1 cellular context compared by ENCODE assay signal in the genomic region with DNA sequence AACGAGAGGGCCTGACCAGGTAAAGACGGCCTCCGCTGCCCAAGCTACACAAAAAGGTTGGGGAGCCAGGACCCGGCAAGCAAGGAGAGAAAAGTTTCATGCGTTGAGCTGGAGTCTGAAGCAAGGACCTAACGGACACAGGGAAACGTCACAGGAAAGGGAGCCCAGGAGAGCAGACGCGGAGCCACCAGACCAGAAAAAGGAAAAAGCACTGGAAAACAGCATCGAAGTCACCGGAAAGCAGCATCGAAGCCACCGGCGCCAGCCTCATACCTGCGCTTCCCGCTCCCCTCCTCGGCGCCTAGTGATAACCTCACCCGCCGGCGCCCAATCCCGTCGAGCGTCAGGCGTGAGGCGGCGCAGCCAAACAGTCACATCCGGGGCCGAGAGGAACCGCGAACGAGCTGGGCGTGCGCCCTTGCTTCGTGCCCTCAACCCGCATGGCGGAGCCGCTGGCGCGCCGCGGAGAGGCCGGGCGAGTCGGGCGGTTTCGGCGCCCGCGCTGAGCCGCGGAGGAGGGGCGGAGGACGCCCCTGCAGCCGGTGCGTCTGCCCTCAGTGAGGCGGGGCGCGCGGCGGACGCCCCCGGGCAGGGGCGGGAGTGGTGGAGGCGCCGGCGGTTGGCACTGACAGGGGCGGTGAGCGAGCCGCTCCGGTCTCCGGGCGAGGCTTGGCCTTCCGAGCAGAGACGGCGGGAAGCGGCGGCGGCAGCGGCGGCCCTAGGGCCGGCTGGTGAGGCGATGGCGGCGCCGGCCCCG.
TF ChIP-seq lines count a peak whose summit lies in the region.

A gene with protein sequence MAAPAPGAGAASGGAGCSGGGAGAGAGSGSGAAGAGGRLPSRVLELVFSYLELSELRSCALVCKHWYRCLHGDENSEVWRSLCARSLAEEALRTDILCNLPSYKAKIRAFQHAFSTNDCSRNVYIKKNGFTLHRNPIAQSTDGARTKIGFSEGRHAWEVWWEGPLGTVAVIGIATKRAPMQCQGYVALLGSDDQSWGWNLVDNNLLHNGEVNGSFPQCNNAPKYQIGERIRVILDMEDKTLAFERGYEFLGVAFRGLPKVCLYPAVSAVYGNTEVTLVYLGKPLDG (plus strand): TSS at position 415 of the 757 bp plus-strand sequence. CDS start 325 bp downstream, at position 740.
A gene (minus strand): TSS at position 309 of the 757 bp plus-strand sequence. CDS start 7,079 bp downstream, outside the sequence.

TF ChIP-seq in HCT116, 20 proteins besides CTCF, POLR2A, EP300 and RAD21 (continued from another document):
- TF ChIP-seq, protein P1, sequence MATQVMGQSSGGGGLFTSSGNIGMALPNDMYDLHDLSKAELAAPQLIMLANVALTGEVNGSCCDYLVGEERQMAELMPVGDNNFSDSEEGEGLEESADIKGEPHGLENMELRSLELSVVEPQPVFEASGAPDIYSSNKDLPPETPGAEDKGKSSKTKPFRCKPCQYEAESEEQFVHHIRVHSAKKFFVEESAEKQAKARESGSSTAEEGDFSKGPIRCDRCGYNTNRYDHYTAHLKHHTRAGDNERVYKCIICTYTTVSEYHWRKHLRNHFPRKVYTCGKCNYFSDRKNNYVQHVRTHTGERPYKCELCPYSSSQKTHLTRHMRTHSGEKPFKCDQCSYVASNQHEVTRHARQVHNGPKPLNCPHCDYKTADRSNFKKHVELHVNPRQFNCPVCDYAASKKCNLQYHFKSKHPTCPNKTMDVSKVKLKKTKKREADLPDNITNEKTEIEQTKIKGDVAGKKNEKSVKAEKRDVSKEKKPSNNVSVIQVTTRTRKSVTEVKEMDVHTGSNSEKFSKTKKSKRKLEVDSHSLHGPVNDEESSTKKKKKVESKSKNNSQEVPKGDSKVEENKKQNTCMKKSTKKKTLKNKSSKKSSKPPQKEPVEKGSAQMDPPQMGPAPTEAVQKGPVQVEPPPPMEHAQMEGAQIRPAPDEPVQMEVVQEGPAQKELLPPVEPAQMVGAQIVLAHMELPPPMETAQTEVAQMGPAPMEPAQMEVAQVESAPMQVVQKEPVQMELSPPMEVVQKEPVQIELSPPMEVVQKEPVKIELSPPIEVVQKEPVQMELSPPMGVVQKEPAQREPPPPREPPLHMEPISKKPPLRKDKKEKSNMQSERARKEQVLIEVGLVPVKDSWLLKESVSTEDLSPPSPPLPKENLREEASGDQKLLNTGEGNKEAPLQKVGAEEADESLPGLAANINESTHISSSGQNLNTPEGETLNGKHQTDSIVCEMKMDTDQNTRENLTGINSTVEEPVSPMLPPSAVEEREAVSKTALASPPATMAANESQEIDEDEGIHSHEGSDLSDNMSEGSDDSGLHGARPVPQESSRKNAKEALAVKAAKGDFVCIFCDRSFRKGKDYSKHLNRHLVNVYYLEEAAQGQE (IDR thresholded peaks at IDR 0.05; ENCODE audit: low read depth) = no peak
- TF ChIP-seq JUND (IDR thresholded peaks at IDR 0.05) (no peak), TCF7L2 (IDR thresholded peaks at IDR 0.05; ENCODE audit: borderline replicate concordance, extremely low read depth, insufficient read depth, insufficient read length) (no peak), SP1 (IDR thresholded peaks at IDR 0.05; ENCODE audit: low read depth) (peak; percentile 91), EGR1 (IDR thresholded peaks at IDR 0.05; ENCODE audit: low read depth) (peak; percentile 25; the same call in 1 of the 2 replicates)
- TF ChIP-seq, protein P2, sequence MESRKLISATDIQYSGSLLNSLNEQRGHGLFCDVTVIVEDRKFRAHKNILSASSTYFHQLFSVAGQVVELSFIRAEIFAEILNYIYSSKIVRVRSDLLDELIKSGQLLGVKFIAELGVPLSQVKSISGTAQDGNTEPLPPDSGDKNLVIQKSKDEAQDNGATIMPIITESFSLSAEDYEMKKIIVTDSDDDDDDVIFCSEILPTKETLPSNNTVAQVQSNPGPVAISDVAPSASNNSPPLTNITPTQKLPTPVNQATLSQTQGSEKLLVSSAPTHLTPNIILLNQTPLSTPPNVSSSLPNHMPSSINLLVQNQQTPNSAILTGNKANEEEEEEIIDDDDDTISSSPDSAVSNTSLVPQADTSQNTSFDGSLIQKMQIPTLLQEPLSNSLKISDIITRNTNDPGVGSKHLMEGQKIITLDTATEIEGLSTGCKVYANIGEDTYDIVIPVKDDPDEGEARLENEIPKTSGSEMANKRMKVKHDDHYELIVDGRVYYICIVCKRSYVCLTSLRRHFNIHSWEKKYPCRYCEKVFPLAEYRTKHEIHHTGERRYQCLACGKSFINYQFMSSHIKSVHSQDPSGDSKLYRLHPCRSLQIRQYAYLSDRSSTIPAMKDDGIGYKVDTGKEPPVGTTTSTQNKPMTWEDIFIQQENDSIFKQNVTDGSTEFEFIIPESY (IDR thresholded peaks at IDR 0.05; ENCODE audit: extremely low read depth, insufficient replicate concordance, low read length) = peak; percentile 10
- TF ChIP-seq, protein P3, sequence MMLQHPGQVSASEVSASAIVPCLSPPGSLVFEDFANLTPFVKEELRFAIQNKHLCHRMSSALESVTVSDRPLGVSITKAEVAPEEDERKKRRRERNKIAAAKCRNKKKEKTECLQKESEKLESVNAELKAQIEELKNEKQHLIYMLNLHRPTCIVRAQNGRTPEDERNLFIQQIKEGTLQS (IDR thresholded peaks at IDR 0.05) = no peak
